Comparison of ENCODE assay signal across 8 cellular contexts in genomic region chr10:129877773-129878371, GRCh38.
DNase-seq lines count a peak whose midpoint lies in the region; ATAC-seq and TF ChIP-seq lines count a peak whose summit lies in the region.

No MANE protein-coding gene starts in this region.

- CTCF ChIA-PET in CD4-positive, alpha-beta memory T cell (lab: Charles Lee; ENCODE audit: partially characterized antibody), result interaction anchor here (0.9 to 4.8 kb wide), 3 partner anchors 8 to 249 kb away, joined by 3 to 36 read pairs (median 5); no protein-coding TSS in a partner anchor
- CTCF ChIA-PET in activated CD8-positive, alpha-beta T cell treated with anti-CD3 and anti-CD28 coated beads, Interleukin-2, amount 10 ng/mL, durations not matched to agents 7 days and 5 days (lab: Charles Lee), result interaction anchor here (0.8 to 2.4 kb wide), 4 partner anchors 11 to 302 kb away, joined by 4 to 9 read pairs (median 6); no protein-coding TSS in a partner anchor

- H3K9me3 Mint-ChIP-seq in CD4-positive, alpha-beta memory T cell, result peaks cover 0 to 2% (median 0%) of the 10 kb centered on the region in 8 donors
- no peaks in the 10 kb centered on the region for H3K9me3 Mint-ChIP-seq in activated CD8-positive, alpha-beta T cell treated with anti-CD3 and anti-CD28 coated beads, Interleukin-2, amount 10 ng/mL, durations not matched to agents 7 days and 5 days (ENCODE audit: insufficient read depth)

- no peaks in the 10 kb centered on the region for H3K4me1 ChIP-seq in CD4-positive, alpha-beta memory T cell (ENCODE audit: insufficient read depth, low read length)
- no peaks in the 10 kb centered on the region for H3K4me1 ChIP-seq in right lobe of liver

- H3K36me3 Mint-ChIP-seq in CD4-positive, alpha-beta memory T cell, result no peaks in the 10 kb centered on the region
- H3K36me3 Mint-ChIP-seq in activated CD8-positive, alpha-beta T cell treated with anti-CD3 and anti-CD28 coated beads, Interleukin-2, amount 10 ng/mL, durations not matched to agents 7 days and 5 days (ENCODE audit: low read depth), result no peaks in the 10 kb centered on the region

- peak in 4 of 5 donors; percentile 13 to 29 (median 26) for DNase-seq in CD4-positive, alpha-beta memory T cell
- DNase-seq in HL-60 (ENCODE audit: low read depth in 1 of 2, low spot score in 1 of 2), result peak in 1 of 2 experiments; percentile 41
- DNase-seq in activated CD8-positive, alpha-beta T cell treated with anti-CD3 and anti-CD28 coated beads, Interleukin-2, amount 10 ng/mL, durations not matched to agents 7 days and 5 days, result peak; percentile 59
- DNase-seq in right lobe of liver, result no peak
- DNase-seq in SIG-M5 (lab: John Stamatoyannopoulos, UW), result no peak
- DNase-seq in NCI-H1092 (lab: John Stamatoyannopoulos, UW), result no peak
- no peak for DNase-seq in anterior cingulate cortex (lab: John Stamatoyannopoulos, UW)
- no peak for DNase-seq in posterior cingulate gyrus

- no peak overlapping the region for H3K27ac Mint-ChIP-seq in CD4-positive, alpha-beta memory T cell
- no peak overlapping the region for H3K27ac Mint-ChIP-seq in activated CD8-positive, alpha-beta T cell treated with anti-CD3 and anti-CD28 coated beads, Interleukin-2, amount 10 ng/mL, durations not matched to agents 7 days and 5 days

- ATAC-seq in activated CD8-positive, alpha-beta T cell treated with anti-CD3 and anti-CD28 coated beads, Interleukin-2, amount 10 ng/mL, durations not matched to agents 7 days and 5 days, result peak; percentile 60
- ATAC-seq in right lobe of liver, result no peak

- H3K27ac ChIP-seq in CD4-positive, alpha-beta memory T cell (ENCODE audit: low read depth, low read length), result no peak overlapping the region
- H3K27ac ChIP-seq in HL-60 (replicated peaks) (no peak overlapping the region), right lobe of liver (no peak overlapping the region)

- H3K27me3 Mint-ChIP-seq in CD4-positive, alpha-beta memory T cell, result peaks cover 5 to 7% of the 10 kb centered on the region in 2 donors
- H3K27me3 Mint-ChIP-seq in activated CD8-positive, alpha-beta T cell treated with anti-CD3 and anti-CD28 coated beads, Interleukin-2, amount 10 ng/mL, durations not matched to agents 7 days and 5 days (ENCODE audit: low read depth), result peaks cover 4% of the 10 kb centered on the region

- POLR2A ChIA-PET in CD4-positive, alpha-beta memory T cell (lab: Charles Lee; ENCODE audit: partially characterized antibody), result no interaction called here
- POLR2A ChIA-PET in activated CD8-positive, alpha-beta T cell treated with anti-CD3 and anti-CD28 coated beads, Interleukin-2, amount 10 ng/mL, durations not matched to agents 7 days and 5 days (lab: Charles Lee), result no interaction called here

- H3K4me3 ChIP-seq in CD4-positive, alpha-beta memory T cell (ENCODE audit: low read length in 2 of 2), result no peak overlapping the region
- H3K4me3 ChIP-seq in HL-60 (replicated peaks; ENCODE audit: insufficient read depth, low read length) (no peak overlapping the region), right lobe of liver (no peak overlapping the region)

- no peaks in the 10 kb centered on the region for H3K36me3 ChIP-seq in CD4-positive, alpha-beta memory T cell (ENCODE audit: insufficient read depth, low read length)
- no peaks in the 10 kb centered on the region for H3K36me3 ChIP-seq in right lobe of liver

- 64% methylated on average over 8 of the region's 9 CpGs for WGBS in right lobe of liver (ENCODE audit: insufficient coverage, low coverage, low lambda C conversion rate, missing lambda C conversion rate)

- H3K9me3 ChIP-seq in CD4-positive, alpha-beta memory T cell (ENCODE audit: control insufficient read depth in 1 of 2, low read length in 2 of 2), result no peaks in the 10 kb centered on the region
- H3K9me3 ChIP-seq in right lobe of liver, result no peaks in the 10 kb centered on the region

- TF ChIP-seq CTCF in HL-60 (IDR thresholded peaks at IDR 0.05; ENCODE audit: insufficient read depth, low read length) (peak; percentile 34), right lobe of liver (IDR thresholded peaks at IDR 0.05) (peak in 3 of 4 donors; percentile 31 to 40 (median 34))

- no peaks in the 10 kb centered on the region for H3K4me1 Mint-ChIP-seq in CD4-positive, alpha-beta memory T cell
- no peaks in the 10 kb centered on the region for H3K4me1 Mint-ChIP-seq in activated CD8-positive, alpha-beta T cell treated with anti-CD3 and anti-CD28 coated beads, Interleukin-2, amount 10 ng/mL, durations not matched to agents 7 days and 5 days (ENCODE audit: low read depth)

- no peak overlapping the region for H3K4me3 Mint-ChIP-seq in CD4-positive, alpha-beta memory T cell
- no peak overlapping the region for H3K4me3 Mint-ChIP-seq in activated CD8-positive, alpha-beta T cell treated with anti-CD3 and anti-CD28 coated beads, Interleukin-2, amount 10 ng/mL, durations not matched to agents 7 days and 5 days

- intact Hi-C loops in CD4-positive, alpha-beta memory T cell (cut with micrococcal nuclease), result loop anchor here (1.0 kb wide), 1 partner anchor 249 kb away; no protein-coding TSS in a partner anchor
- intact Hi-C loops in right lobe of liver (cut with DNase I), result no loop called here
- intact Hi-C loops in posterior cingulate gyrus (cut with DNase I), result no loop called here

- no peak for TF ChIP-seq POLR2A in right lobe of liver (IDR thresholded peaks at IDR 0.05)

- H3K27me3 ChIP-seq in CD4-positive, alpha-beta memory T cell (ENCODE audit: insufficient read depth, low read length), result no peaks in the 10 kb centered on the region
- no peaks in the 10 kb centered on the region for H3K27me3 ChIP-seq in HL-60 (ENCODE audit: insufficient read depth, poor library complexity, severe bottlenecking)
- H3K27me3 ChIP-seq in right lobe of liver, result no peaks in the 10 kb centered on the region

Comparison
In these comparisons a context has a peak if more than half of its experiments do, and no peak if none do; other contexts are left out.
1. DNase-seq: peak in CD4-positive, alpha-beta memory T cell (4 of 5) and activated CD8-positive, alpha-beta T cell treated with anti-CD3 and anti-CD28 coated beads, Interleukin-2, amount 10 ng/mL, durations not matched to agents 7 days and 5 days (single experiment); none in right lobe of liver (0 of 3), SIG-M5 (single experiment), NCI-H1092 (single experiment), anterior cingulate cortex (0 of 58) and posterior cingulate gyrus (0 of 10).